Comparison of ENCODE assay signal across 29 cellular contexts in genomic region chr5:364497-364896, GRCh38.
"Had no signal": no experiment of that assay in that cellular context is flagged by ENCODE, and none has a peak within 500 bp of the region (broad histone marks: within the 10 kb centered on the region; RNA-seq: fewer than 3 reads in every experiment).

No MANE protein-coding gene starts in this region.

- H3K36me3 ChIP-seq: stomach, suprapubic skin, thoracic aorta, thyroid gland, tibial artery, tibial nerve, transverse colon, upper lobe of left lung, upper lobe of right lung, uterus, vagina had no signal

- H3K27me3 Mint-ChIP-seq: stimulated activated naive CD8-positive, alpha-beta T cell treated with anti-CD3 and anti-CD28 coated beads, Interleukin-15, amount 100 ng/mL, for 72 hours had no signal

- FAIRE-seq: urothelium cell line had no signal

- ATAC-seq: stimulated activated effector memory CD8-positive, alpha-beta T cell treated with anti-CD3 and anti-CD28 coated beads, Interleukin-12 subunit alpha, Interleukin-12 subunit beta, amount 100 ng/mL, for 72 hours; stimulated activated memory B cell treated with anti-CD40 and anti-IgM and Interleukin-4, amounts not matched to agents 10 μg/mL and 1 μg/mL and 100 μg/mL, for 72 hours; stimulated activated naive B cell treated with anti-CD40 and anti-IgM and Interleukin-4, amounts not matched to agents 10 μg/mL and 1 μg/mL and 100 μg/mL, for 72 hours; stimulated activated naive CD8-positive, alpha-beta T cell treated with anti-CD3 and anti-CD28 coated beads, Interleukin-15, amount 100 ng/mL, for 72 hours; stimulated activated naive CD8-positive, alpha-beta T cell treated with anti-CD3 and anti-CD28 coated beads, Interleukin-15, Interleukin-2, amounts not matched to agents 100 U/mL and 50 U/mL, for 24 hours; upper lobe of right lung had no signal

- H3K9me3 ChIP-seq: testis, thyroid gland, upper lobe of right lung, uterus had no signal

- H3K27ac Mint-ChIP-seq: stimulated activated effector memory CD8-positive, alpha-beta T cell treated with anti-CD3 and anti-CD28 coated beads, Interleukin-12 subunit alpha, Interleukin-12 subunit beta, amount 100 ng/mL, for 72 hours; stimulated activated naive B cell treated with anti-CD40 and anti-IgM and Interleukin-4, amounts not matched to agents 10 μg/mL and 1 μg/mL and 100 μg/mL, for 72 hours; stimulated activated naive CD8-positive, alpha-beta T cell treated with anti-CD3 and anti-CD28 coated beads, Interleukin-15, amount 100 ng/mL, for 72 hours; stimulated activated naive CD8-positive, alpha-beta T cell treated with anti-CD3 and anti-CD28 coated beads, Interleukin-15, Interleukin-2, amounts not matched to agents 100 ng/mL and 50 ng/mL, for 24 hours; type B pancreatic cell had no signal

- H3K4me3 ChIP-seq: stomach, suprapubic skin, testis, thoracic aorta, thyroid gland, tibial artery, tibial nerve, transverse colon, upper lobe of left lung, upper lobe of right lung, uterus, vagina had no signal

- H3K27me3 ChIP-seq: suprapubic skin, testis, thyroid gland, tibial artery, tibial nerve, transverse colon, upper lobe of left lung, upper lobe of right lung, uterus, vagina had no signal

- H3K4me1 ChIP-seq: suprapubic skin, testis, thyroid gland, tibial artery, uterus had no signal

- H3K27ac ChIP-seq: stomach, suprapubic skin, testis, thoracic aorta, thyroid gland, tibial artery, tibial nerve, transverse colon, upper lobe of left lung, upper lobe of right lung, uterus, vagina had no signal

- DNase-seq: stimulated activated CD4-positive, alpha-beta T cell treated with anti-CD3 and anti-CD28 coated beads, Interleukin-2, amount 100 ng/mL, for 48 hours; stimulated activated CD4-positive, alpha-beta T cell treated with anti-CD3 and anti-CD28 coated beads, Interleukin-4, amount 100 ng/mL, for 1 hour; stimulated activated CD4-positive, alpha-beta T cell treated with anti-CD3 and anti-CD28 coated beads, Interleukin-4, amount 100 ng/mL, for 24 hours; stimulated activated CD4-positive, alpha-beta T cell treated with anti-CD3 and anti-CD28 coated beads, Interleukin-4, amount 100 ng/mL, for 4 hours; stimulated activated CD8-positive, alpha-beta memory T cell treated with anti-CD3 and anti-CD28 coated beads, Interleukin-4, amount 100 ng/mL, for 48 hours; stimulated activated naive B cell treated with anti-CD40 and anti-IgM and Interleukin-4, amounts not matched to agents 10 μg/mL and 1 μg/mL and 100 μg/mL, for 72 hours; stimulated activated naive CD4-positive, alpha-beta T cell; stimulated activated naive CD4-positive, alpha-beta T cell treated with Interleukin-2 at 50 U/mL for 16 hours; stimulated activated naive CD8-positive, alpha-beta T cell treated with anti-CD3 and anti-CD28 coated beads, Interleukin-15, amount 100 ng/mL, for 72 hours; stimulated activated naive CD8-positive, alpha-beta T cell treated with anti-CD3 and anti-CD28 coated beads, Interleukin-15, Interleukin-2, amounts not matched to agents 100 U/mL and 50 U/mL, for 24 hours; stomach; substantia nigra; testis; thyroid gland; tibial artery; transverse colon; trophoblast cell; upper lobe of left lung; upper lobe of right lung; uterus had no signal

- H3K4me3 Mint-ChIP-seq: stimulated activated effector memory CD8-positive, alpha-beta T cell treated with anti-CD3 and anti-CD28 coated beads, Interleukin-12 subunit alpha, Interleukin-12 subunit beta, amount 100 ng/mL, for 72 hours; stimulated activated memory B cell treated with anti-CD40 and anti-IgM and Interleukin-4, amounts not matched to agents 10 μg/mL and 1 μg/mL and 100 μg/mL, for 72 hours; stimulated activated naive B cell treated with anti-CD40 and anti-IgM and Interleukin-4, amounts not matched to agents 10 μg/mL and 1 μg/mL and 100 μg/mL, for 72 hours; stimulated activated naive CD8-positive, alpha-beta T cell treated with anti-CD3 and anti-CD28 coated beads, Interleukin-15, amount 100 ng/mL, for 72 hours; stimulated activated naive CD8-positive, alpha-beta T cell treated with anti-CD3 and anti-CD28 coated beads, Interleukin-15, Interleukin-2, amounts not matched to agents 100 ng/mL and 50 ng/mL, for 24 hours; type B pancreatic cell had no signal
